In the genomic region with DNA sequence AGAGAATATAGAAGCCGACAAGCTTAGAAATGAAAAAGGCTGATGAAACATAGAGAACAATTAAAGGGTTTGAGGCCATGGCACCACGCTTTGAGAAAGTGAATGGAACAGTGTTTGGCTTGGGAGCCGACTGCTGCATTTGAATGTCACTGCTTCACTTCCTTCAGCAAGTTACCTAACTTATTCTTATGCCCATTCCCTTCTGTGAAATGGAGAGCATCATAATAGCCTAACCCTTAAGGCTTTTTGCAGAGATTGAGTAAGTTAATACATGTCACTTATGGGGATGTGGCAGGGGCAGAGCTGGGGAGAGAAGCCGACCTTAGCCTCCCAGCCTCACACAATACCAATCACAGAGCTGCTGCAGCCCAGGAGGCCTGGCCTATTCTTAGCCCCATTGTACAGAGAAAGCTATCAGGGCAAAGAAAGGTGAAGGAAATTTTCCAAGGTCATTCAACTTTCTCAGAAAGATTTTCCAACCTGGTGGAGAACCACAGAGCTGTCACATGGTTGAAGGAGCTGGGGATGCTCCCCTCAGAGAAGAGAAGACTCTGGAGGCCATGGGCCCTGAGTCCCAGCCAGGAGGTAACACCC, we compare ENCODE assay signal across 27 cellular contexts.
"Had no signal": no experiment of that assay in that cellular context is flagged by ENCODE, and none has a peak within 500 bp of the region (broad histone marks: within the 10 kb centered on the region; RNA-seq: fewer than 3 reads in every experiment).

No MANE protein-coding gene starts in this region.

- DNase-seq: activated CD4-positive, alpha-beta T cell treated with anti-CD3 and anti-CD28 coated beads for 36 hours; activated CD4-positive, alpha-beta T cell treated with anti-CD3 and anti-CD28 coated beads, Interleukin-2, amount 10 ng/mL, durations not matched to agents 7 days and 5 days; activated CD4-positive, alpha-beta T cell treated with anti-CD3 and anti-CD28 coated beads, Interleukin-2, amount 50 U/mL, for 48 hours; activated CD8-positive, alpha-beta T cell treated with anti-CD3 and anti-CD28 coated beads, Interleukin-2, amount 10 ng/mL, durations not matched to agents 7 days and 5 days; activated effector memory CD4-positive, alpha-beta T cell treated with Interleukin-2 at 50 U/mL for 16 hours; activated naive CD4-positive, alpha-beta T cell treated with anti-CD3 and anti-CD28 coated beads, Interleukin-2, amount 10 ng/mL, durations not matched to agents 7 days and 5 days; activated naive CD8-positive, alpha-beta T cell treated with anti-CD3 and anti-CD28 coated beads for 36 hours; activated T-cell treated with anti-CD3 and anti-CD28 coated beads, Interleukin-2, amount 50 U/mL, for 4 hours; amniotic stem cell; aorta; NCI-H1092 treated with DMSO at 0.1 percent for 48 hours; NCI-H1417; NCI-H146; NCI-H187; NCI-H2029 treated with DMSO at 0.1 percent for 48 hours; NCI-H2107; NCI-H2171; NCI-H510A; NCI-H526; NCI-H748 treated with DMSO at 0.1 percent for 48 hours; OCI-M1; Right ventricle myocardium superior; SW 1271; T1000; WERI-Rb-1 had no signal

- H3K36me3 ChIP-seq: cardiac muscle cell, WERI-Rb-1 had no signal

- H3K9ac ChIP-seq: KMS-11 had no signal

- H3K4me2 ChIP-seq: KMS-11 had no signal

- H3K4me3 ChIP-seq: cardiac muscle cell had no signal

- H3K27ac ChIP-seq: cardiac muscle cell, KMS-11, WERI-Rb-1 had no signal

- H3K27me3 ChIP-seq: cardiac muscle cell had no signal

- ATAC-seq: activated CD4-positive, alpha-beta T cell treated with anti-CD3 and anti-CD28 coated beads for 36 hours; activated CD8-positive, alpha-beta T cell treated with anti-CD3 and anti-CD28 coated beads, Interleukin-2, amount 10 ng/mL, durations not matched to agents 7 days and 5 days; activated T-cell treated with anti-CD3 and anti-CD28 coated beads, Interleukin-2, amount 50 U/mL, for 4 hours had no signal
